Comparison of ENCODE assay signal across 8 cellular contexts in the genomic region with DNA sequence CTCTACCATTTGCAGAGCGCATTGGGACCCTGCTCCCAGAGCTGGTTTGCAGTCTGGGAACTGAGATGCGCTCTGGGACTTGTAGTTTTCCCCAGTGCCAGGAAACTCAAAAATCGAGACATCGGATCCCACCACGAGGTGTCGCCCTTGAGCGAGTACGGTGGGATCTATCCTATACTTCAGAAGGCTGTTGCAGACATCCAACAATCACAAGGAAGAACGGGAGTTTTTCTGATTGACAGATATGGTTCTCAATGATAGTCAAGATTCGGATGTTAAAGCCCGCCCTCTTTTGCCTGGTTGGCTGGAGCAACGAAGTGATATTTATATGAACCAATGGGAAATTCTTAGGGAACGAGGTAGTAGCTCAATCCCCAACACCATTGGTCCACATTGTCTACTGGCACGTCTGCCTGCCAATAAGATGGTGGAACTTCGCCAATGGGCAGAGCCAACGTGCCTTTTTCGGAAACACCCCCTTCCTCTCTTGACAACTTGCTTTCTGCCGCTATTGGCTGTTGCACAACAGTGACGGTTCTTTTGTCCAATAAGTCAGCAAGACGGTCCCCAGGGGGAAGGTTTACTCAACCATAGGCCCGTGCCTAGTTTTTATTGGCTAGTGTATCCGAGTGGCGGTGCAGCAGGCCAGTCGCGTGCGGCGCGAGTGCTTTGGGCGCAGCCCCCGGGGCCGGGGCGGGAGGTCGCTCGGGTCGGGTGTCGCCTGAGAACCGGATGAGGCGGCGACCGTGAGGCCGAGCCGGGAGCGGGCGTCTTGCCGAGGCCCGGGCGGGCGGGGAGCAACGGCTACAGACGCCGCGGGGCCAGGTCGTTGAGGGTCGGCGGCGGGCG. TPM values are rescaled to one million over a fixed set of nuclear protein-coding genes. Genes with fewer than 3 reads are reported as not detected.
DNase-seq lines count a peak whose midpoint lies in the region; ATAC-seq and TF ChIP-seq lines count a peak whose summit lies in the region.

A gene (plus strand): TSS at position 724 of the 849 bp plus-strand sequence. CDS start 164 bp downstream, outside the sequence.

- H3K4me1 ChIP-seq in IMR-90 (ENCODE audit: control insufficient read depth, insufficient read depth, low read length) (peaks cover 7% of the 10 kb centered on the region), mucosa of descending colon (ENCODE audit: low read depth) (peaks cover 39% of the 10 kb centered on the region)

- H3K9me3 ChIP-seq in IMR-90 (ENCODE audit: control insufficient read depth, insufficient read depth, low read length) = no peaks in the 10 kb centered on the region
- H3K9me3 ChIP-seq in mucosa of descending colon = no peaks in the 10 kb centered on the region

- H2AK5ac ChIP-seq in IMR-90 (ENCODE audit: low read depth, low read length) = peak within 1 kb of the TSS; percentile 68

- POLR2A ChIA-PET in IMR-90 (lab: Charles Lee; ENCODE audit: unreplicated experiment) = interaction anchor here (0.6 to 1.0 kb wide), 2 partner anchors 16 to 147 kb away, joined by 3 read pairs; no protein-coding TSS in a partner anchor

- peak within 1 kb of the TSS; percentile 99 for H2AK9ac ChIP-seq in IMR-90 (replicated peaks; ENCODE audit: low read depth, low read length, poor library complexity)

- H3K27me3 ChIP-seq in IMR-90 (ENCODE audit: control insufficient read depth, insufficient read depth, low read length) = no peaks in the 10 kb centered on the region

- peak within 1 kb of the TSS; percentile 62 for H3K14ac ChIP-seq in IMR-90 (replicated peaks; ENCODE audit: low read depth, low read length)

- peak; percentile 93 for TF ChIP-seq CTCF in IMR-90 (conservative IDR thresholded peaks at IDR 0.05; ENCODE audit: low read depth, low read length)
- peak; percentile 88 for TF ChIP-seq CTCF in epithelial cell of esophagus (IDR thresholded peaks at IDR 0.05; ENCODE audit: insufficient read depth, low read depth, low read length, missing control alignments)
- peak; percentile 65 for TF ChIP-seq CTCF in mucosa of descending colon (IDR thresholded peaks at IDR 0.05)

- no peak within 1 kb of the TSS for H3K18ac ChIP-seq in IMR-90 (ENCODE audit: low read depth, low read length)

- TF ChIP-seq POLR2A in IMR-90 (IDR thresholded peaks at IDR 0.05; ENCODE audit: low read depth, low read length) = no peak

- H3K56ac ChIP-seq in IMR-90 (ENCODE audit: extremely low read depth, insufficient read depth, low read length) = peak within 1 kb of the TSS; percentile 56

- H3K79me1 ChIP-seq in IMR-90 (ENCODE audit: low read depth in 1 of 2, low read length in 2 of 2) = peaks cover 0 to 31% of the 10 kb centered on the region in 2 experiments; a peak in 2 of 4 replicates

- CTCF ChIA-PET in IMR-90 (lab: Yijun Ruan, JAX) = interaction anchor here (0.6 to 3.0 kb wide), 8 partner anchors 13 to 1166 kb away, joined by 3 to 23 read pairs (median 4); a partner anchor contains a TSS

- peak within 1 kb of the TSS; percentile 78 for H3K27ac ChIP-seq in IMR-90 (ENCODE audit: insufficient read depth, low read length)

- BruUV-seq in IMR-90 (replicated peaks; lab: Mats Ljungman, UMichigan) = no TSS peak

- peak; percentile 79 for ATAC-seq in GM21526 (IDR thresholded peaks at IDR 0.05; ENCODE audit: low FRiP score, unreplicated experiment)
- peak; percentile 91 for ATAC-seq in IMR-90 (ENCODE audit: low read depth)
- peak; percentile 80 for ATAC-seq in mucosa of descending colon

- H3K9me1 ChIP-seq in IMR-90 (ENCODE audit: insufficient read depth, low read length) = peaks cover 13% of the 10 kb centered on the region

- TF ChIP-seq RAD21 in IMR-90 (IDR thresholded peaks at IDR 0.05; ENCODE audit: low read length) = peak; percentile 81

- no peak within 1 kb of the TSS for H2BK20ac ChIP-seq in IMR-90 (ENCODE audit: low read depth, low read length)

- peak within 1 kb of the TSS; percentile 97 for H3K4me2 ChIP-seq in IMR-90 (ENCODE audit: low read depth, low read length)

- H4K91ac ChIP-seq in IMR-90 (ENCODE audit: insufficient read depth, low read depth, low read length) = peak within 1 kb of the TSS; percentile 79

- no peak within 1 kb of the TSS for H2BK120ac ChIP-seq in IMR-90 (ENCODE audit: low read depth, low read length)

- 1% methylated on average over 29 of the region's 57 CpGs; no CpG with 5 or more reads in 1 of the 2 experiments for WGBS in IMR-90 (ENCODE audit: extremely low coverage in 2 of 2, insufficient read length in 1 of 2), 2 experiments

- H2AFZ ChIP-seq in IMR-90 (replicated peaks; ENCODE audit: low read length, poor library complexity) = peak within 1 kb of the TSS; percentile 92

- peaks cover 46% of the 10 kb centered on the region for H4K20me1 ChIP-seq in IMR-90 (ENCODE audit: insufficient read depth, low read length)

- dilution Hi-C loops in IMR-90 (cut with HindIII; ENCODE audit: low sequenced_read_pairs, unreplicated experiment) = no loop called here

- in situ Hi-C loops in IMR-90 (cut with MboI; ENCODE audit: low sequenced_read_pairs) = no loop called here

- peak within 1 kb of the TSS; percentile 69 for H4K5ac ChIP-seq in IMR-90 (ENCODE audit: low read depth, low read length)

- peak within 1 kb of the TSS; percentile 27 to 89 for H4K8ac ChIP-seq in IMR-90 (ENCODE audit: low read depth in 2 of 2, low read length in 2 of 2)

- no peak within 1 kb of the TSS for H2BK15ac ChIP-seq in IMR-90 (ENCODE audit: low read depth, low read length)

- H3K9ac ChIP-seq in IMR-90 (ENCODE audit: low read depth, low read length) = peak within 1 kb of the TSS; percentile 76

- H2BK5ac ChIP-seq in IMR-90 (ENCODE audit: low read depth, low read length, poor library complexity, severe bottlenecking) = peak within 1 kb of the TSS; percentile 74

- DNase-seq in DMS 273 treated with DMSO at 0.1 percent for 48 hours (lab: John Stamatoyannopoulos, UW) (peak; percentile 100), IMR-90 (peak; percentile 100), OCI-M1 (lab: John Stamatoyannopoulos, UW) (peak; percentile 100), activated T-cell treated with anti-CD3 and anti-CD28 coated beads for 4 hours (peak; percentile 92), epithelial cell of esophagus (ENCODE audit: low read depth) (peak; percentile 100), mucosa of descending colon (peak; percentile 99 to 100 (median 99))
- DNase-seq in stimulated activated CD8-positive, alpha-beta memory T cell treated with anti-CD3 and anti-CD28 coated beads, Interleukin-4, amount 100 ng/mL, for 4 hours (ENCODE audit: low read depth in 2 of 2, low spot score in 1 of 2) = peak; percentile 91 to 93

- H3K4ac ChIP-seq in IMR-90 (ENCODE audit: low read depth, low read length) = peak within 1 kb of the TSS; percentile 83

- H3K36me3 ChIP-seq in IMR-90 (ENCODE audit: control insufficient read depth, insufficient read depth, low read length) (peaks cover 2% of the 10 kb centered on the region; the same call in 1 of the 2 replicates), mucosa of descending colon (ENCODE audit: low read depth) (peaks cover 9% of the 10 kb centered on the region)

- intact Hi-C loops in IMR-90 (cut with micrococcal nuclease) (loop anchor here (1.0 to 10.0 kb wide), 4 partner anchors 57 to 147 kb away; no protein-coding TSS in a partner anchor), mucosa of descending colon (cut with DNase I, micrococcal nuclease) (loop anchor here in 1 of 2 donors (5.0 to 10.0 kb wide), 2 partner anchors 50 to 147 kb away; no protein-coding TSS in a partner anchor)

- peak within 1 kb of the TSS; percentile 82 for H3K4me3 ChIP-seq in IMR-90 (ENCODE audit: insufficient read depth, low read depth, low read length)
- peak within 1 kb of the TSS; percentile 89 for H3K4me3 ChIP-seq in epithelial cell of esophagus (ENCODE audit: low read length)
- peak within 1 kb of the TSS; percentile 90 for H3K4me3 ChIP-seq in mucosa of descending colon

- H3K23ac ChIP-seq in IMR-90 (ENCODE audit: low read depth, low read length) = peak within 1 kb of the TSS; percentile 86

TF ChIP-seq in IMR-90, 13 proteins besides CTCF, POLR2A, EP300 and RAD21 (continues in another document):
- TF ChIP-seq MXI1 (IDR thresholded peaks at IDR 0.05; ENCODE audit: borderline replicate concordance, low read depth, low read length) = no peak; the same call in 1 of the 2 replicates
- no peak for TF ChIP-seq MAFK (IDR thresholded peaks at IDR 0.05; ENCODE audit: low read depth, low read length)
- no peak for TF ChIP-seq CHD1 (IDR thresholded peaks at IDR 0.05; ENCODE audit: low read depth, low read length)
- TF ChIP-seq RFX5 (IDR thresholded peaks at IDR 0.05; ENCODE audit: low read depth, low read length) = no peak
- no peak for TF ChIP-seq RCOR1 (IDR thresholded peaks at IDR 0.05; ENCODE audit: insufficient replicate concordance, low read length)
- peak; percentile 96 for TF ChIP-seq FOS (IDR thresholded peaks at IDR 0.05; ENCODE audit: low read depth, low read length)
- TF ChIP-seq BHLHE40 (IDR thresholded peaks at IDR 0.05; ENCODE audit: low read depth, low read length) = peak; percentile 97
- peak; percentile 75 for TF ChIP-seq SMC3 (IDR thresholded peaks at IDR 0.05; ENCODE audit: low read depth, low read length)
- TF ChIP-seq, protein P1, sequence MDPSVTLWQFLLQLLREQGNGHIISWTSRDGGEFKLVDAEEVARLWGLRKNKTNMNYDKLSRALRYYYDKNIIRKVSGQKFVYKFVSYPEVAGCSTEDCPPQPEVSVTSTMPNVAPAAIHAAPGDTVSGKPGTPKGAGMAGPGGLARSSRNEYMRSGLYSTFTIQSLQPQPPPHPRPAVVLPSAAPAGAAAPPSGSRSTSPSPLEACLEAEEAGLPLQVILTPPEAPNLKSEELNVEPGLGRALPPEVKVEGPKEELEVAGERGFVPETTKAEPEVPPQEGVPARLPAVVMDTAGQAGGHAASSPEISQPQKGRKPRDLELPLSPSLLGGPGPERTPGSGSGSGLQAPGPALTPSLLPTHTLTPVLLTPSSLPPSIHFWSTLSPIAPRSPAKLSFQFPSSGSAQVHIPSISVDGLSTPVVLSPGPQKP (IDR thresholded peaks at IDR 0.05; ENCODE audit: borderline replicate concordance, low read depth, low read length) = no peak
- TF ChIP-seq NFE2L2 (IDR thresholded peaks at IDR 0.05; ENCODE audit: low read depth, low read length) = no peak
- TF ChIP-seq, protein P2, sequence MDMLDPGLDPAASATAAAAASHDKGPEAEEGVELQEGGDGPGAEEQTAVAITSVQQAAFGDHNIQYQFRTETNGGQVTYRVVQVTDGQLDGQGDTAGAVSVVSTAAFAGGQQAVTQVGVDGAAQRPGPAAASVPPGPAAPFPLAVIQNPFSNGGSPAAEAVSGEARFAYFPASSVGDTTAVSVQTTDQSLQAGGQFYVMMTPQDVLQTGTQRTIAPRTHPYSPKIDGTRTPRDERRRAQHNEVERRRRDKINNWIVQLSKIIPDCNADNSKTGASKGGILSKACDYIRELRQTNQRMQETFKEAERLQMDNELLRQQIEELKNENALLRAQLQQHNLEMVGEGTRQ (IDR thresholded peaks at IDR 0.05; ENCODE audit: low read depth, low read length) = peak; percentile 40; the same call in 1 of the 2 replicates
- TF ChIP-seq CEBPB (IDR thresholded peaks at IDR 0.05; ENCODE audit: low read depth, low read length) = peak; percentile 99

RNA-seq across cellular contexts. Expression of the gene that starts here (rescaled TPM):
- 55.0 and 55.6 TPM in 2 replicates for total RNA-seq in IMR-90 (2012; rRNA removed)
- polyA plus RNA-seq in IMR-90 (2012; rRNA removed) = 74.2 and 74.6 TPM in 2 replicates
- polyA plus RNA-seq in IMR-90 (2012; cell fraction: cytosol; rRNA removed) = 26.6 and 50.4 TPM in 2 replicates
- 194 and 239 TPM in 2 replicates for polyA plus RNA-seq in IMR-90 (2012; cell fraction: nucleus; rRNA removed; ENCODE audit: low replicate concordance)
- 100 to 1,000 TPM; 318 to 602 (median 562) TPM for total RNA-seq in mucosa of descending colon

Comparison
In these comparisons a context has a peak if more than half of its experiments do, and no peak if none do; other contexts are left out.
1. Peak in every context shown above with its lines: DNase-seq, ATAC-seq, H3K4me3 ChIP-seq and H3K27ac ChIP-seq.